9 cellular contexts compared by ENCODE assay signal in the genomic region with DNA sequence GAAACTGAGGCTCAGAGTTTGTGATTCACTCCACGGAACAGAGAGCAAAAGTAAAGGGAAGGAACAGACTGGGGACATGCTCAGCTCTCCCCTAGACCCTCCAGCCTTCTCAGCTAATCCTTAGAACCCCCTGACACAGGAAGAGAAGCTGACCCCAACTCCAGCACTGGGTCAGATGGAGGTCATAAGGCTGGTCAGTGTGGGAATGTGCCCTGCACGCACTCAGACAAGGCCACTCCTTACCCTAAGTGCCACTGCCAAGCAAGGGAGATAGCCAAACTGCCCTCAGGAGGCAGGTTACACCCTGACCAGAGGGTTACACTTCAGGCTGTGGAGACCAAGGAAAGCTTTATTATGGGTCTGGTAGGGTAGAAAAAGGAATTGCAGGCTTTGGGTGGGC. TPM values are rescaled to one million over a fixed set of nuclear protein-coding genes. Genes with fewer than 3 reads are reported as not detected.
DNase-seq lines count a peak whose midpoint lies in the region; ATAC-seq, FAIRE-seq and TF ChIP-seq lines count a peak whose summit lies in the region.
"Had no signal": no experiment of that assay in that cellular context is flagged by ENCODE, and none has a peak within 500 bp of the region (broad histone marks: within the 10 kb centered on the region; RNA-seq: fewer than 3 reads in every experiment).

No MANE protein-coding gene starts in this region.

- no TSS peak for BruUV-seq in MCF 10A (replicated peaks; lab: Mats Ljungman, UMichigan)

- no peaks in the 10 kb centered on the region for H3K9me3 Mint-ChIP-seq in MCF 10A (ENCODE audit: unreplicated experiment)

- peak overlapping the region; percentile 96 for H3K4me3 Mint-ChIP-seq in MCF 10A (ENCODE audit: unreplicated experiment)

- no peak for TF ChIP-seq EP300 in A549 (IDR thresholded peaks at IDR 0.05)

- ATAC-seq in A549 (no peak), GM21381 (IDR thresholded peaks at IDR 0.05; ENCODE audit: unreplicated experiment) (no peak), HG03571 (IDR thresholded peaks at IDR 0.05; ENCODE audit: unreplicated experiment) (no peak)

- no peak overlapping the region for H2BK5ac ChIP-seq in mesenchymal stem cell (ENCODE audit: low read depth, low read length, poor library complexity, severe bottlenecking)

- H4K91ac ChIP-seq in mesenchymal stem cell (ENCODE audit: low read length) = no peak overlapping the region

- CTCF ChIA-PET in A549 (lab: Yijun Ruan, JAX) = interaction anchor here (0.8 to 2.7 kb wide), 5 partner anchors 12 to 156 kb away, joined by 3 to 13 read pairs (median 3); a partner anchor contains a TSS
- CTCF ChIA-PET in MCF 10A (lab: Yijun Ruan, JAX) = interaction anchor here (0.7 to 2.7 kb wide), 8 partner anchors 8 to 698 kb away, joined by 3 to 13 read pairs (median 4); a partner anchor contains a TSS

- peak overlapping the region; percentile 90 for H3K4me3 ChIP-seq in A549
- H3K4me3 ChIP-seq in mesenchymal stem cell (ENCODE audit: insufficient read depth in 1 of 2, low read depth in 1 of 2, low read length in 2 of 2) = peak overlapping the region; percentile 43 to 98

- H3K9me3 ChIP-seq in A549 (no peaks in the 10 kb centered on the region), mesenchymal stem cell (ENCODE audit: control insufficient read depth, low read length) (no peaks in the 10 kb centered on the region)

- H3K36me3 Mint-ChIP-seq in MCF 10A (ENCODE audit: insufficient read depth, unreplicated experiment) = peaks cover 53% of the 10 kb centered on the region

- TF ChIP-seq RAD21 in A549 (conservative IDR thresholded peaks at IDR 0.05 in 1 of 2, IDR thresholded peaks at IDR 0.05 in 1 of 2) = no peak

- H3K23ac ChIP-seq in mesenchymal stem cell (ENCODE audit: low read length in 2 of 2) = no peak overlapping the region

- FAIRE-seq in A549 (lab: Jason Lieb, UNC) (no peak), HTR-8/SVneo (lab: Jason Lieb, UNC) (peak; percentile 4)

- H2BK12ac ChIP-seq in mesenchymal stem cell (ENCODE audit: low read length in 2 of 2) = no peak overlapping the region

- H3K36me3 ChIP-seq in mesenchymal stem cell (ENCODE audit: control insufficient read depth in 1 of 2, insufficient read depth in 2 of 2, low read depth in 1 of 2, low read length in 2 of 2) = peaks cover 39 to 45% of the 10 kb centered on the region in 2 experiments

- peak overlapping the region; percentile 100 for H3K27ac Mint-ChIP-seq in MCF 10A (ENCODE audit: low read depth, unreplicated experiment)

- POLR2A ChIA-PET in A549 (lab: Yijun Ruan, JAX) (no interaction called here), MCF 10A (lab: Yijun Ruan, JAX) (interaction anchor here (0.7 to 2.9 kb wide), 15 partner anchors 12 to 495 kb away, joined by 3 to 93 read pairs (median 6); a partner anchor contains a TSS)

- intact Hi-C loops in MCF 10A (cut with micrococcal nuclease) = no loop called here

- H3K9ac ChIP-seq in mesenchymal stem cell (ENCODE audit: low read length) = peak overlapping the region; percentile 100

- H2BK120ac ChIP-seq in mesenchymal stem cell (ENCODE audit: low read depth, low read length) = no peak overlapping the region

- H3K79me1 ChIP-seq in mesenchymal stem cell (replicated peaks; ENCODE audit: low read length, poor library complexity, severe bottlenecking) = peaks cover 10% of the 10 kb centered on the region

- no peaks in the 10 kb centered on the region for H3K27me3 ChIP-seq in mesenchymal stem cell (ENCODE audit: control insufficient read depth in 1 of 2, insufficient read depth in 1 of 2, low read length in 2 of 2)

- H3K14ac ChIP-seq in mesenchymal stem cell (ENCODE audit: low read length in 2 of 2) = no peak overlapping the region

- TF ChIP-seq CTCF in A549 (IDR thresholded peaks at IDR 0.05) (no peak), MCF 10A (IDR thresholded peaks at IDR 0.05; ENCODE audit: unreplicated experiment) (no peak)

- no peak overlapping the region for H3K18ac ChIP-seq in mesenchymal stem cell (ENCODE audit: low read depth in 1 of 2, low read length in 2 of 2)

- no peak overlapping the region for H2AFZ ChIP-seq in mesenchymal stem cell (ENCODE audit: low read depth, low read length)

- H3K4me1 Mint-ChIP-seq in MCF 10A (ENCODE audit: insufficient read depth, unreplicated experiment) = peaks cover 8% of the 10 kb centered on the region

- H3K27me3 Mint-ChIP-seq in MCF 10A (ENCODE audit: insufficient read depth, unreplicated experiment) = no peaks in the 10 kb centered on the region

- peak overlapping the region; percentile 93 for H2AK5ac ChIP-seq in mesenchymal stem cell (ENCODE audit: low read length, severe bottlenecking)

- no peak overlapping the region for H4K8ac ChIP-seq in mesenchymal stem cell (ENCODE audit: low read length)

- H3K4me2 ChIP-seq in A549 = peak overlapping the region; percentile 98
- peak overlapping the region; percentile 79 for H3K4me2 ChIP-seq in mesenchymal stem cell (ENCODE audit: low read length, poor library complexity, severe bottlenecking)

- no peak for TF ChIP-seq POLR2A in A549 (IDR thresholded peaks at IDR 0.05; ENCODE audit: low read length)

- H2BK15ac ChIP-seq in mesenchymal stem cell (ENCODE audit: low read depth, poor library complexity, severe bottlenecking) = no peak overlapping the region

- no peak overlapping the region for H3K4ac ChIP-seq in mesenchymal stem cell (ENCODE audit: low read depth in 1 of 2, low read length in 2 of 2)

- peak overlapping the region; percentile 92 to 97 for H3K27ac ChIP-seq in A549
- H3K27ac ChIP-seq in mesenchymal stem cell (ENCODE audit: low read length, poor library complexity, severe bottlenecking) = no peak overlapping the region

- DNase-seq in A549 (ENCODE audit: low read depth in 1 of 2, low spot score in 1 of 2) (no peak), HTR-8/SVneo (ENCODE audit: insufficient read length, low spot score) (no peak), MCF 10A (ENCODE audit: unreplicated experiment) (no peak), mesenchymal stem cell (no peak), COLO668 (lab: John Stamatoyannopoulos, UW; ENCODE audit: unreplicated experiment) (no peak), T-helper 9 cell (no peak)
- DNase-seq: activated CD8-positive, alpha-beta memory T cell treated with anti-CD3 and anti-CD28 coated beads, Interleukin-2, amount 50 U/mL, for 48 hours had no signal

- peaks cover 31% of the 10 kb centered on the region; the same call in 2 of the 3 replicates for H3K4me1 ChIP-seq in A549
- H3K4me1 ChIP-seq in mesenchymal stem cell (ENCODE audit: control insufficient read depth, insufficient read depth, low read depth, low read length) = peaks cover 27% of the 10 kb centered on the region

- WGBS in A549 (ENCODE audit: missing lambda C conversion rate) = 93% methylated on average over 1 of the region's 2 CpGs
- 67% methylated on average over 2 of the region's 2 CpGs for WGBS in mesenchymal stem cell

TF ChIP-seq in A549, 52 proteins besides CTCF, POLR2A, EP300 and RAD21:
- TF ChIP-seq HOXB5 (CRISPR knock-in tag; IDR thresholded peaks at IDR 0.05) (no peak), ESRRA (IDR thresholded peaks at IDR 0.05; ENCODE audit: borderline replicate concordance, low read length) (no peak), KDM1A (IDR thresholded peaks at IDR 0.05; ENCODE audit: low read depth) (no peak)

RNA-seq across cellular contexts. Expression of a gene that starts 1.2 kb away (rescaled TPM):
- polyA plus RNA-seq in A549 (2011; rRNA removed) = 808 and 909 TPM in 2 replicates
- 1,629 and 1,737 TPM in 2 replicates for polyA plus RNA-seq in A549 (2012; cell fraction: cytosol; rRNA removed)
- 758 and 846 TPM in 2 replicates for polyA plus RNA-seq in A549 (2012; cell fraction: nucleus; rRNA removed)
- polyA plus RNA-seq in A549 (2017; fragmentation: RNase III; extraction: RNeasy Plus Mini Kit Qiagen cat#74134 plus additional on column Dnase treatment) = 1,098 to 1,170 TPM (median 1,152 TPM) in 3 replicates
- 488 and 529 TPM in 2 replicates for polyA minus RNA-seq in A549 (2011; rRNA and poly(A)+ RNA removed)
- total RNA-seq in MCF 10A (2022) = 1,551 and 1,602 TPM in 2 replicates
- 1,869 TPM for polyA plus RNA-seq in mesenchymal stem cell (2013, experiment 1 of 2)
- 1,864 TPM for polyA plus RNA-seq in mesenchymal stem cell (2013, experiment 2 of 2)

RNA-seq across cellular contexts. Expression of a gene that starts 11.2 kb away (rescaled TPM):
- polyA plus RNA-seq in A549 (2011; rRNA removed) (21.1 and 25.1 TPM in 2 replicates), A549 (2017; fragmentation: RNase III; extraction: RNeasy Plus Mini Kit Qiagen cat#74134 plus additional on column Dnase treatment) (19.9 to 21.4 TPM (median 20.7 TPM) in 3 replicates)
- polyA plus RNA-seq in A549 (2012; cell fraction: cytosol; rRNA removed) = 41.4 and 48.5 TPM in 2 replicates
- polyA plus RNA-seq in A549 (2012; cell fraction: nucleus; rRNA removed) = 73.1 and 85.8 TPM in 2 replicates
- polyA minus RNA-seq in A549 (2011; rRNA and poly(A)+ RNA removed) = 44.2 and 48.5 TPM in 2 replicates
- total RNA-seq in MCF 10A (2022) = 109 and 164 TPM in 2 replicates
- 14.0 TPM for polyA plus RNA-seq in mesenchymal stem cell (2013, experiment 1 of 2)
- polyA plus RNA-seq in mesenchymal stem cell (2013, experiment 2 of 2) = 14.7 TPM

RNA-seq across cellular contexts. Expression of a gene that starts 19.7 kb away (rescaled TPM):
- 6.3 and 7.5 TPM in 2 replicates for polyA plus RNA-seq in A549 (2011; rRNA removed)
- 26.3 and 32.3 TPM in 2 replicates for polyA plus RNA-seq in A549 (2012; cell fraction: cytosol; rRNA removed)
- 16.0 and 22.2 TPM in 2 replicates for polyA plus RNA-seq in A549 (2012; cell fraction: nucleus; rRNA removed)
- polyA plus RNA-seq in A549 (2017; fragmentation: RNase III; extraction: RNeasy Plus Mini Kit Qiagen cat#74134 plus additional on column Dnase treatment) = 9.1 to 9.5 TPM (median 9.5 TPM) in 3 replicates
- polyA minus RNA-seq in A549 (2011; rRNA and poly(A)+ RNA removed) = 6.1 and 7.1 TPM in 2 replicates
- 4.0 and 8.1 TPM in 2 replicates for total RNA-seq in MCF 10A (2022)
- 19.9 TPM for polyA plus RNA-seq in mesenchymal stem cell (2013, experiment 1 of 2)
- 19.9 TPM for polyA plus RNA-seq in mesenchymal stem cell (2013, experiment 2 of 2)

RNA-seq across cellular contexts. Expression of a gene that starts 20.7 kb away (rescaled TPM):
- polyA plus RNA-seq in A549 (2011; rRNA removed) (37.9 and 39.7 TPM in 2 replicates), A549 (2017; fragmentation: RNase III; extraction: RNeasy Plus Mini Kit Qiagen cat#74134 plus additional on column Dnase treatment) (23.2 to 27.2 TPM (median 23.5 TPM) in 3 replicates)
- polyA plus RNA-seq in A549 (2012; cell fraction: cytosol; rRNA removed) = 28.5 and 45.0 TPM in 2 replicates
- polyA plus RNA-seq in A549 (2012; cell fraction: nucleus; rRNA removed) = 26.0 and 34.7 TPM in 2 replicates
- 33.5 and 39.5 TPM in 2 replicates for polyA minus RNA-seq in A549 (2011; rRNA and poly(A)+ RNA removed)
- 48.9 and 49.8 TPM in 2 replicates for total RNA-seq in MCF 10A (2022)
- 15.5 TPM for polyA plus RNA-seq in mesenchymal stem cell (2013, experiment 1 of 2)
- polyA plus RNA-seq in mesenchymal stem cell (2013, experiment 2 of 2) = 15.1 TPM

RNA-seq across cellular contexts. Expression of a gene that starts 27.3 kb away (rescaled TPM):
- polyA plus RNA-seq in A549 (2011; rRNA removed) = 8.6 and 9.3 TPM in 2 replicates
- 18.9 and 23.2 TPM in 2 replicates for polyA plus RNA-seq in A549 (2012; cell fraction: cytosol; rRNA removed)
- 41.2 and 47.3 TPM in 2 replicates for polyA plus RNA-seq in A549 (2012; cell fraction: nucleus; rRNA removed)
- polyA plus RNA-seq in A549 (2017; fragmentation: RNase III; extraction: RNeasy Plus Mini Kit Qiagen cat#74134 plus additional on column Dnase treatment) = 10.9 to 11.5 TPM (median 11.0 TPM) in 3 replicates
- 12.2 and 17.2 TPM in 2 replicates for polyA minus RNA-seq in A549 (2011; rRNA and poly(A)+ RNA removed)
- total RNA-seq in MCF 10A (2022) = 26.4 TPM in 2 replicates
- polyA plus RNA-seq in mesenchymal stem cell (2013, experiment 1 of 2) = 32.5 TPM
- 31.0 TPM for polyA plus RNA-seq in mesenchymal stem cell (2013, experiment 2 of 2)
